Comparison of ENCODE assay signal across 18 cellular contexts in the genomic region with DNA sequence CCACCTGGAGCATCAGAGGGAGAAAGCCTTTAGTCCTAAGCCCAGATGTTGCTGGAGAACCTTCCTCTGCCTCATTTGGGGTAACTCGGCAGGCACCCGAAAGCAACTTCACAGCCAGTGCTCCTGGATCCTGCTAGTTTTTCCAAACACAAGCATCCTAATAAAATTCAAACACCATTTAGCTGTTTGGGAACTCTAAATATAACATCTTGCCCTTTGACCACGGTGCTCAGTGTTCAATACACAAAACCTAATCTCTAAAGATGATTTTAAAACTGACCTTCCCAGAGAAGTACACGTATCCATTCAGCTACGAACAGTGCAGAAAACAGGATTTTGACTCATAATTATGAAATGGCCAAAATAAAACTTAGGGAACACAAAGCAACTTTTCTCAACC. TPM values are rescaled to one million over a fixed set of nuclear protein-coding genes. Genes with fewer than 3 reads are reported as not detected.
DNase-seq lines count a peak whose midpoint lies in the region; ATAC-seq and TF ChIP-seq lines count a peak whose summit lies in the region.
"Had no signal": no experiment of that assay in that cellular context is flagged by ENCODE, and none has a peak within 500 bp of the region (broad histone marks: within the 10 kb centered on the region; RNA-seq: fewer than 3 reads in every experiment).

No MANE protein-coding gene starts in this region.

- no peak overlapping the region for H3K4me3 ChIP-seq in left ventricle myocardium inferior
- no peak overlapping the region for H3K4me3 ChIP-seq in hepatocyte
- H3K4me3 ChIP-seq in psoas muscle: no peak overlapping the region
- H3K4me3 ChIP-seq in Karpas-422 (ENCODE audit: low read length): no peak overlapping the region
- H3K4me3 ChIP-seq: A549, GM23248, K562 had no signal

- no peak for ATAC-seq in left ventricle myocardium superior
- no peak for ATAC-seq in psoas muscle
- ATAC-seq: A549, K562, Panc1 had no signal

- peak overlapping the region; percentile 95 for H3K27ac ChIP-seq in left ventricle myocardium inferior (replicated peaks)
- no peak overlapping the region for H3K27ac ChIP-seq in hepatocyte
- peak overlapping the region; percentile 79 for H3K27ac ChIP-seq in psoas muscle
- no peak overlapping the region for H3K27ac ChIP-seq in Karpas-422 (ENCODE audit: low read length)
- H3K27ac ChIP-seq: A549, GM23248 had no signal

- 65% methylated on average over 5 of the region's 5 CpGs for WGBS in hepatocyte (ENCODE audit: low lambda C conversion rate, missing lambda C conversion rate)
- WGBS in psoas muscle, 3 donors: 61 to 74% (median 64%) methylated on average over 5 of the region's 5 CpGs

- H3K79me2 ChIP-seq in hepatocyte (no peaks in the 10 kb centered on the region), Karpas-422 (ENCODE audit: low read length) (no peaks in the 10 kb centered on the region)

- no peaks in the 10 kb centered on the region for H3K9me2 ChIP-seq in hepatocyte (replicated peaks; ENCODE audit: insufficient read depth)
- no peaks in the 10 kb centered on the region for H3K9me2 ChIP-seq in Karpas-422 (replicated peaks; ENCODE audit: insufficient read depth, low read length)

- in situ Hi-C loops in ACHN (cut with HindIII; ENCODE audit: low pct_ligation_motif_present, low pct_unique_long_range_greater_than_20kb, low sequenced_read_pairs): no loop called here

- peak overlapping the region; percentile 9 for H3K4me2 ChIP-seq in hepatocyte
- no peak overlapping the region for H3K4me2 ChIP-seq in Karpas-422 (ENCODE audit: low read depth, low read length, poor library complexity, severe bottlenecking)
- H3K4me2 ChIP-seq: A549 had no signal

- H4K20me1 ChIP-seq in hepatocyte (ENCODE audit: insufficient read depth, poor library complexity, severe bottlenecking) (no peaks in the 10 kb centered on the region), Karpas-422 (ENCODE audit: insufficient read depth, low read depth, low read length) (no peaks in the 10 kb centered on the region)

- intact Hi-C loops in left ventricle myocardium inferior (cut with micrococcal nuclease) (no loop called here), left ventricle myocardium superior (cut with micrococcal nuclease) (no loop called here), psoas muscle (cut with DNase I) (loop anchor here in 1 of 2 donors (5.0 kb wide), 1 partner anchor 41 kb away; a partner anchor contains a TSS)

- no peaks in the 10 kb centered on the region for H3K36me3 ChIP-seq in left ventricle myocardium inferior
- no peaks in the 10 kb centered on the region for H3K36me3 ChIP-seq in hepatocyte (replicated peaks; ENCODE audit: insufficient read depth, low read depth)
- H3K36me3 ChIP-seq in psoas muscle (ENCODE audit: insufficient read depth in 1 of 2, low read depth in 1 of 2): no peaks in the 10 kb centered on the region
- no peaks in the 10 kb centered on the region for H3K36me3 ChIP-seq in Karpas-422 (ENCODE audit: insufficient read depth, low read length)

- TF ChIP-seq CTCF in left ventricle myocardium inferior (IDR thresholded peaks at IDR 0.05; ENCODE audit: borderline replicate concordance) (no peak), hepatocyte (IDR thresholded peaks at IDR 0.05; ENCODE audit: poor library complexity) (no peak), psoas muscle (IDR thresholded peaks at IDR 0.05) (no peak)

- H3K4me1 ChIP-seq in left ventricle myocardium inferior (peaks cover 61% of the 10 kb centered on the region), hepatocyte (ENCODE audit: insufficient read depth) (peaks cover 23% of the 10 kb centered on the region), psoas muscle (peaks cover 7% of the 10 kb centered on the region), Karpas-422 (ENCODE audit: low read length) (no peaks in the 10 kb centered on the region)
- H3K4me1 ChIP-seq: A549 had no signal

- H3K9me3 ChIP-seq in left ventricle myocardium inferior (replicated peaks) (no peaks in the 10 kb centered on the region), hepatocyte (ENCODE audit: low read depth) (no peaks in the 10 kb centered on the region), psoas muscle (no peaks in the 10 kb centered on the region), Karpas-422 (ENCODE audit: low read length) (no peaks in the 10 kb centered on the region)
- H3K9me3 ChIP-seq: A549 had no signal

- no peak overlapping the region for H2AFZ ChIP-seq in hepatocyte
- H2AFZ ChIP-seq in Karpas-422 (ENCODE audit: low read length): no peak overlapping the region
- H2AFZ ChIP-seq: GM23248 had no signal

- DNase-seq in left ventricle myocardium inferior (no peak), left ventricle myocardium superior (no peak), hepatocyte (ENCODE audit: low spot score) (no peak), psoas muscle (no peak), NAMALWA (ENCODE audit: low spot score) (no peak), NCI-H526 (lab: John Stamatoyannopoulos, UW) (no peak), ACHN (no peak), Karpas-422 (no peak)
- DNase-seq: C1 segment of cervical spinal cord, DND-41, GM23248, NCI-H1436, NCI-H2029 treated with DMSO at 0.1 percent for 48 hours, NCI-H2171 treated with DMSO at 0.1 percent for 48 hours, NCI-H774 had no signal

- no peak overlapping the region for H3K9ac ChIP-seq in Karpas-422 (ENCODE audit: low read length)
- H3K9ac ChIP-seq: GM23248 had no signal

- no peaks in the 10 kb centered on the region for H3K27me3 ChIP-seq in left ventricle myocardium inferior (ENCODE audit: low read depth)
- no peaks in the 10 kb centered on the region for H3K27me3 ChIP-seq in hepatocyte
- peaks cover 0 to 5% (median 0%) of the 10 kb centered on the region in 3 donors for H3K27me3 ChIP-seq in psoas muscle (ENCODE audit: insufficient read depth in 3 of 3, low read length in 2 of 3)
- H3K27me3 ChIP-seq in Karpas-422 (ENCODE audit: low read length): no peaks in the 10 kb centered on the region

RNA-seq across cellular contexts. Expression of a gene that starts 40.3 kb away (rescaled TPM):
- 80.6 TPM for total RNA-seq in left ventricle myocardium inferior
- total RNA-seq in left ventricle myocardium superior: 95.0 TPM
- 15.7 and 18.7 TPM in 2 replicates for total RNA-seq in hepatocyte
- polyA plus RNA-seq in hepatocyte: 4.8 and 6.7 TPM in 2 replicates
- total RNA-seq in psoas muscle: 10 to 100 TPM in 3 of 4 donors, 1 to 10 TPM in 1; 8.3 to 20.6 (median 18.3) TPM
- 1 to 10 TPM in 1 of 3 donors, under 1 TPM in 2; 0.40 to 1.7 (median 0.93) TPM for polyA plus RNA-seq in psoas muscle
- total RNA-seq in Karpas-422 (2014; rRNA removed; shearing (Covaris generic); ENCODE audit: low replicate concordance): 0.25 and 0.41 TPM in 2 replicates

Comparison
In these comparisons a context has a peak if more than half of its experiments do, and no peak if none do; other contexts are left out.
1. H3K27ac ChIP-seq: peak in left ventricle myocardium inferior (single experiment) and psoas muscle (single experiment); none in hepatocyte (single experiment) and Karpas-422 (single experiment).